In the genomic region with DNA sequence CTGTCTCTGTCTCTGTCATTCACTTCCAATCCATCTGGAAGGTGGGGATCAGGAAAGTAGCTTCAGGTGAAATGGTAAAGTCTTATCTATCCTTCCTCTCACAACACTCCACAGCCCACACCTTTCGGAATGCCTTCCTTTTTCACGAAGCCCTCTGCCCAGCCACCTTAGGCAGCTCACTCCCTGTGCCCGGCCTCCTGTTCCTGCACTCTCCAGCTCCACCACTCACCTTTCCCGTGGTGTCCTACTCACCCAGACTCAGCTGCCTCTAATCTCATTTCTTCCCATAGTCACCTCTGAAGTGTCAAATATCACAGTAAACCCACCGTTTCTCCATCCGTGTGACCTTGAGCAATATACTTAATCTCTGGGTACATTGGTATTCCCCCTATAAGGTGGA, we compare ENCODE assay signal across 21 cellular contexts.
"Had no signal": no experiment of that assay in that cellular context is flagged by ENCODE, and none has a peak within 500 bp of the region (broad histone marks: within the 10 kb centered on the region; RNA-seq: fewer than 3 reads in every experiment).

No MANE protein-coding gene starts in this region.

- H3K9me2 ChIP-seq: SK-N-SH had no signal

- H3K9me3 ChIP-seq: MG63, SK-N-SH had no signal

- H3K4me3 ChIP-seq: MG63 had no signal

- H3K9ac ChIP-seq: SK-N-SH had no signal

- H3K27me3 ChIP-seq: MG63 had no signal

- DNase-seq: IMR-90, Karpas-422, KG1, MG63, NCI-H1092, NCI-H1105 treated with DMSO at 0.1 percent for 48 hours, NCI-H1417 treated with DMSO at 0.1 percent for 48 hours, NCI-H146, NCI-H1694 treated with DMSO at 0.1 percent for 48 hours, NCI-H1930, NCI-H2081, NCI-H2107, NCI-H2227 treated with DMSO at 0.1 percent for 48 hours, NCI-H510A, NCI-H524 treated with DMSO at 0.1 percent for 48 hours, NCI-H69, NCI-H774, RPMI8226, SHP77, SK-N-SH, SW 1271 had no signal

- H3K4me2 ChIP-seq: SK-N-SH had no signal

- H3K36me3 ChIP-seq: MG63 had no signal
